19 cellular contexts compared by ENCODE assay signal in genomic region chr11:9153651-9154050, GRCh38.
"Had no signal": no experiment of that assay in that cellular context is flagged by ENCODE, and none has a peak within 500 bp of the region (broad histone marks: within the 10 kb centered on the region; RNA-seq: fewer than 3 reads in every experiment).

No MANE protein-coding gene starts in this region.

- ATAC-seq: activated CD8-positive, alpha-beta T cell treated with anti-CD3 and anti-CD28 coated beads, Interleukin-2, amount 10 ng/mL, durations not matched to agents 7 days and 5 days; left ventricle myocardium superior; natural killer cell treated with Interleukin-12 subunit alpha and Interleukin-12 subunit beta and Interleukin-15 and Interleukin-18, amount 100 ng/mL, for 72 hours; stimulated activated naive CD8-positive, alpha-beta T cell treated with anti-CD3 and anti-CD28 coated beads, Interleukin-15, Interleukin-2, amounts not matched to agents 100 U/mL and 50 U/mL, for 24 hours; upper lobe of right lung had no signal

- DNase-seq: activated CD4-positive, alpha-beta T cell treated with anti-CD3 and anti-CD28 coated beads, Interleukin-2, amount 10 ng/mL, durations not matched to agents 7 days and 5 days; activated CD4-positive, CD25-positive, alpha-beta regulatory T cell treated with anti-CD3 and anti-CD28 coated beads, Interleukin-2, amount 50 U/mL, for 72 hours; activated CD8-positive, alpha-beta T cell treated with anti-CD3 and anti-CD28 coated beads, Interleukin-2, amount 10 ng/mL, durations not matched to agents 7 days and 5 days; activated gamma-delta T cell treated with Interleukin-2 at 50 U/mL for 16 hours; amniotic stem cell; cerebellar nuclear complex; glutamatergic neuron; immature natural killer cell; kidney glomerular epithelial cell; left ventricle myocardium superior; mammary epithelial cell; midbrain; retina; spleen; stimulated activated CD4-positive, alpha-beta T cell treated with anti-CD3 and anti-CD28 coated beads, Interleukin-4, amount 100 ng/mL, for 4 hours; stimulated activated naive CD8-positive, alpha-beta T cell treated with anti-CD3 and anti-CD28 coated beads, Interleukin-15, Interleukin-2, amounts not matched to agents 100 U/mL and 50 U/mL, for 24 hours; upper lobe of right lung; WERI-Rb-1 had no signal
